In genomic region chr10:123939591-123939990, GRCh38 we compare ENCODE assay signal across 10 cellular contexts. TPM values are rescaled to one million over a fixed set of nuclear protein-coding genes. Genes with fewer than 3 reads are reported as not detected.
"Had no signal": no experiment of that assay in that cellular context is flagged by ENCODE, and none has a peak within 500 bp of the region (broad histone marks: within the 10 kb centered on the region; RNA-seq: fewer than 3 reads in every experiment).

No MANE protein-coding gene starts in this region.

- H3K4me2 ChIP-seq: KMS-11 had no signal

- DNase-seq: IMR-90, KBM-7, KG1 had no signal

- H3K9ac ChIP-seq: KMS-11 had no signal

- H3K4me3 ChIP-seq: K562 had no signal

- H3K27ac ChIP-seq: HL-60, KMS-11 had no signal

- FAIRE-seq: HepG2, HTR-8/SVneo, K562 had no signal

RNA-seq across cellular contexts. Expression of gene CPXM2, which starts 48.0 kb away (rescaled TPM):
- total RNA-seq: HepG2, HT-29, IMR-90, K562 had no signal
- polyA plus RNA-seq: IgD-negative memory B cell, IMR-90, K562 had no signal
